9 cellular contexts compared by ENCODE assay signal in genomic region chr9:16869961-16870605, GRCh38. TPM values are rescaled to one million over a fixed set of nuclear protein-coding genes. Genes with fewer than 3 reads are reported as not detected.
DNase-seq lines count a peak whose midpoint lies in the region; ATAC-seq and TF ChIP-seq lines count a peak whose summit lies in the region.
"Had no signal": no experiment of that assay in that cellular context is flagged by ENCODE, and none has a peak within 500 bp of the region (broad histone marks: within the 10 kb centered on the region; RNA-seq: fewer than 3 reads in every experiment).

No MANE protein-coding gene starts in this region.

- H3K4me3 Mint-ChIP-seq in natural killer cell treated with Interleukin-12 subunit alpha and Interleukin-12 subunit beta and Interleukin-15 and Interleukin-18, amount 100 ng/mL, for 72 hours = peak overlapping the region; percentile 90

- H3K36me3 Mint-ChIP-seq in natural killer cell treated with Interleukin-12 subunit alpha and Interleukin-12 subunit beta and Interleukin-15 and Interleukin-18, amount 100 ng/mL, for 72 hours = no peaks in the 10 kb centered on the region

- DNase-seq in AG10803 (ENCODE audit: low read depth) (no peak), M059J (ENCODE audit: low read depth) (peak; percentile 56), fibroblast of gingiva (ENCODE audit: low read depth) (peak; percentile 9), foreskin melanocyte (no peak), NCI-H2029 (lab: John Stamatoyannopoulos, UW) (no peak)
- DNase-seq in natural killer cell treated with Interleukin-12 subunit alpha and Interleukin-12 subunit beta and Interleukin-15 and Interleukin-18, amount 100 ng/mL, for 72 hours (ENCODE audit: low spot score) = no peak
- no peak for DNase-seq in effector CD8-positive, alpha-beta T cell (lab: John Stamatoyannopoulos, UW)
- DNase-seq: activated B cell treated with CpG ODN at 0.5 μM for 24 hours had no signal

- peaks cover 11 to 25% of the 10 kb centered on the region in 2 donors for H3K4me1 Mint-ChIP-seq in natural killer cell treated with Interleukin-12 subunit alpha and Interleukin-12 subunit beta and Interleukin-15 and Interleukin-18, amount 100 ng/mL, for 72 hours (ENCODE audit: low read depth in 2 of 2)

- no peak for TF ChIP-seq CTCF in AG10803 (conservative IDR thresholded peaks at IDR 0.05; ENCODE audit: low read length)

- H3K27me3 Mint-ChIP-seq in natural killer cell treated with Interleukin-12 subunit alpha and Interleukin-12 subunit beta and Interleukin-15 and Interleukin-18, amount 100 ng/mL, for 72 hours = no peaks in the 10 kb centered on the region

- no peak overlapping the region for H3K27ac Mint-ChIP-seq in natural killer cell treated with Interleukin-12 subunit alpha and Interleukin-12 subunit beta and Interleukin-15 and Interleukin-18, amount 100 ng/mL, for 72 hours
- H3K27ac Mint-ChIP-seq: activated B cell treated with CpG ODN at 0.5 μM for 24 hours had no signal

- H3K9me3 Mint-ChIP-seq in natural killer cell treated with Interleukin-12 subunit alpha and Interleukin-12 subunit beta and Interleukin-15 and Interleukin-18, amount 100 ng/mL, for 72 hours = no peaks in the 10 kb centered on the region
- H3K9me3 Mint-ChIP-seq: activated B cell treated with CpG ODN at 0.5 μM for 24 hours had no signal

- H3K4me3 ChIP-seq in AG10803 (ENCODE audit: low read length) = peak overlapping the region; percentile 77

- peak in 1 of 2 donors; percentile 40 for ATAC-seq in natural killer cell treated with Interleukin-12 subunit alpha and Interleukin-12 subunit beta and Interleukin-15 and Interleukin-18, amount 100 ng/mL, for 72 hours
- no peak for ATAC-seq in HG02973 (IDR thresholded peaks at IDR 0.05; ENCODE audit: unreplicated experiment)

RNA-seq across cellular contexts. Expression of gene BNC2, which starts 0.4 kb away (rescaled TPM):
- 5.5 and 7.0 TPM in 2 replicates for total RNA-seq in M059J (2014; rRNA removed; shearing (Covaris generic))
- 1 to 10 TPM; 1.0 to 5.5 TPM for total RNA-seq in natural killer cell treated with Interleukin-12 subunit alpha and Interleukin-12 subunit beta and Interleukin-15 and Interleukin-18, amount 100 ng/mL, for 72 hours
- total RNA-seq: activated B cell treated with CpG ODN at 0.5 μM for 24 hours had no signal

Comparison
In these comparisons a context has a peak if more than half of its experiments do, and no peak if none do; other contexts are left out.
1. DNase-seq: peak in M059J (single experiment) and fibroblast of gingiva (single experiment); none in AG10803 (single experiment), natural killer cell treated with Interleukin-12 subunit alpha and Interleukin-12 subunit beta and Interleukin-15 and Interleukin-18, amount 100 ng/mL, for 72 hours (single experiment), foreskin melanocyte (single experiment), NCI-H2029 (single experiment) and effector CD8-positive, alpha-beta T cell (single experiment).